1 cellular context compared by ENCODE assay signal in the genomic region with DNA sequence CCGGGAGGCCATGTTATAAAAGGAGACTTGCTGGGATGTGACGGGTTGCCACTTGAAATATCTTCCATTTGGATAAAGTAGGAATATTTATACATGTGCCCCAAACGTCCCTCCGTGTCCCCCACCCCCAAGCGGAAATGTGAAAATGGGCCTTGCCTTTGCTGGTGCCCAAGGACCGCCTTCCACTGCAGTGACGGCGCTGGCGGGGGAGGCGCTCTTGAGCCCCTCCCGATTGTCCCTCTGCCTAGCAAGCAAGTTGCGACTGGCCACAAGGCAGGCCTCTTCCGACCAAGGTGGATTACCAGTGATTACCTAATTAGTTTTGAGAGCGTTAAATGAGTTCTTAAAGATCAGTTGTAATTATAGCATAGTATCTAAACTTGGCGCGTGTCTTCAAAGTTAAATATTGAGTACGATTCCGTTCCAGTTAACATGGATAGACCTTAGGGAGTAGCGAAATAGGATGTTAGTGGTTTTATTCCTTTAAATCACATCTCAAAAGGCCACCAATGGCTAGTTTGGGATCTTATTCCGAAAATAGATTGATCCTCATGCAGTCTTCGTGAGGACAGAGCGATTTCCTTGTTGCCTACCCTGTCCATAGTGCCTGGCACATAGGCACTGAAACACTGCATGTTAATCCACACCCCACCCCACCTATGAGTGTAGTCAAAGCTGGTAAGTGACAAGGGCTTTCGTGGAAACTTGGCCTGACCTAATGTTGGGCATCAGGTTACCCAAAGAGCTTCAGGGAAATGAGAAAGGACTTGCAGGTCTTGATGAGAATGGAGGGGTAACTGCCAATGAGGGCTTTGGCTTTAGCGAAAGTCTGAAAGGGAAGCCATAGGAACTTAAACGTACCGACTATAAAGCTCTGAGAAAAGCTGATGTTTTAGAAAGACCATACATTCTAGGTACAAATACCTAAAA.
TF ChIP-seq lines count a peak whose summit lies in the region.

No MANE protein-coding gene starts in this region.

TF ChIP-seq in K562, 482 proteins besides CTCF, POLR2A, EP300 and RAD21 (continues in another document):
- TF ChIP-seq, protein P1, sequence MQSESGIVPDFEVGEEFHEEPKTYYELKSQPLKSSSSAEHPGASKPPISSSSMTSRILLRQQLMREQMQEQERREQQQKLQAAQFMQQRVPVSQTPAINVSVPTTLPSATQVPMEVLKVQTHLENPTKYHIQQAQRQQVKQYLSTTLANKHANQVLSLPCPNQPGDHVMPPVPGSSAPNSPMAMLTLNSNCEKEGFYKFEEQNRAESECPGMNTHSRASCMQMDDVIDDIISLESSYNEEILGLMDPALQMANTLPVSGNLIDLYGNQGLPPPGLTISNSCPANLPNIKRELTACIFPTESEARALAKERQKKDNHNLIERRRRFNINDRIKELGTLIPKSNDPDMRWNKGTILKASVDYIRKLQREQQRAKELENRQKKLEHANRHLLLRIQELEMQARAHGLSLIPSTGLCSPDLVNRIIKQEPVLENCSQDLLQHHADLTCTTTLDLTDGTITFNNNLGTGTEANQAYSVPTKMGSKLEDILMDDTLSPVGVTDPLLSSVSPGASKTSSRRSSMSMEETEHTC (IDR thresholded peaks at IDR 0.05), result no peak
- TF ChIP-seq CAMTA2 (CRISPR knock-in tag; conservative IDR thresholded peaks at IDR 0.05) (no peak), GTF2A2 (tag; IDR thresholded peaks at IDR 0.05) (no peak), LCOR (CRISPR knock-in tag; IDR thresholded peaks at IDR 0.05) (peak; percentile 81; the same call in 1 of the 2 replicates), BCOR (IDR thresholded peaks at IDR 0.05) (no peak), ZNF263 (CRISPR knock-in tag; IDR thresholded peaks at IDR 0.05; ENCODE audit: borderline replicate concordance) (0 out of 2 replicates have a peak, but pooled peaks have one; percentile 7), ARNT (IDR thresholded peaks at IDR 0.05) (peak in 1 of 2 experiments; percentile 71; a peak in 1 of 4 replicates), RB1 (IDR thresholded peaks at IDR 0.05; ENCODE audit: low read depth) (0 out of 2 replicates have a peak, but pooled peaks have one; percentile 2), POLR3G (IDR thresholded peaks at IDR 0.05; ENCODE audit: extremely low read depth, insufficient read length, insufficient replicate concordance) (no peak), BRCA1 (IDR thresholded peaks at IDR 0.05) (no peak), BRCA1 (CRISPR knock-in tag; IDR thresholded peaks at IDR 0.05) (no peak), JUN (IDR thresholded peaks at IDR 0.05; ENCODE audit: borderline replicate concordance, low read depth, low read length) (no peak), JUN (CRISPR knock-in tag; IDR thresholded peaks at IDR 0.05; ENCODE audit: borderline replicate concordance) (no peak), ERF (CRISPR knock-in tag; IDR thresholded peaks at IDR 0.05) (no peak), GABPA (tag; conservative IDR thresholded peaks at IDR 0.05; ENCODE audit: low read depth) (peak; percentile 46), ATF1 (CRISPR knock-in tag; IDR thresholded peaks at IDR 0.05) (no peak), ATF1 (tag; IDR thresholded peaks at IDR 0.05) (peak; percentile 60; the same call in 1 of the 2 replicates), NR3C1 (CRISPR knock-in tag; IDR thresholded peaks at IDR 0.05) (no peak), DNMT1 (IDR thresholded peaks at IDR 0.05) (no peak), PTBP1 (IDR thresholded peaks at IDR 0.05; ENCODE audit: low read depth, low read length) (peak; percentile 53; the same call in 1 of the 2 replicates), CBFA2T3 (IDR thresholded peaks at IDR 0.05) (no peak; the same call in 1 of the 2 replicates), ZNF764 (CRISPR knock-in tag; IDR thresholded peaks at IDR 0.05; ENCODE audit: low read depth) (no peak), ZNF224 (CRISPR knock-in tag; IDR thresholded peaks at IDR 0.05) (no peak), GABPB1 (CRISPR knock-in tag; IDR thresholded peaks at IDR 0.05) (0 out of 2 replicates have a peak, but pooled peaks have one; percentile 54), ZNF766 (CRISPR knock-in tag; conservative IDR thresholded peaks at IDR 0.05) (no peak), ZNF184 (CRISPR knock-in tag; IDR thresholded peaks at IDR 0.05) (no peak), ZNF398 (CRISPR knock-in tag; IDR thresholded peaks at IDR 0.05) (no peak), ZNF311 (CRISPR knock-in tag; IDR thresholded peaks at IDR 0.05) (no peak), BRF1 (IDR thresholded peaks at IDR 0.05; ENCODE audit: borderline replicate concordance, extremely low read depth, insufficient read length) (no peak), ZNF165 (CRISPR knock-in tag; IDR thresholded peaks at IDR 0.05; ENCODE audit: borderline replicate concordance) (no peak), ZNF12 (CRISPR knock-in tag; IDR thresholded peaks at IDR 0.05) (0 out of 2 replicates have a peak, but pooled peaks have one; percentile 54), ZNF445 (CRISPR knock-in tag; IDR thresholded peaks at IDR 0.05; ENCODE audit: low read depth) (no peak), ZFP30 (CRISPR knock-in tag; IDR thresholded peaks at IDR 0.05; ENCODE audit: borderline replicate concordance) (no peak), TAF7 (tag; IDR thresholded peaks at IDR 0.05) (no peak), SRF (CRISPR knock-in tag; IDR thresholded peaks at IDR 0.05) (peak in 1 of 2 experiments; percentile 86; a peak in 2 of 4 replicates), FOXK2 (conservative IDR thresholded peaks at IDR 0.05 in 1 of 2, IDR thresholded peaks at IDR 0.05 in 1 of 2; ENCODE audit: low read depth in 2 of 2) (no peak), NR2C1 (IDR thresholded peaks at IDR 0.05) (no peak), NR2C1 (tag; IDR thresholded peaks at IDR 0.05) (no peak), DPF2 (IDR thresholded peaks at IDR 0.05) (0 out of 2 replicates have a peak, but pooled peaks have one; percentile 14), ZFPM2 (CRISPR knock-in tag; IDR thresholded peaks at IDR 0.05) (no peak), TAL1 (IDR thresholded peaks at IDR 0.05) (no peak), CEBPB (tag; IDR thresholded peaks at IDR 0.05) (peak; percentile 34; the same call in 1 of the 2 replicates), MCM5 (IDR thresholded peaks at IDR 0.05; ENCODE audit: low read depth) (no peak), ZNF431 (CRISPR knock-in tag; IDR thresholded peaks at IDR 0.05) (peak; percentile 44; the same call in 1 of the 2 replicates), CBX1 (IDR thresholded peaks at IDR 0.05; ENCODE audit: low read depth) (no peak), GATA2 (CRISPR knock-in tag; IDR thresholded peaks at IDR 0.05) (no peak), ELF4 (CRISPR knock-in tag; IDR thresholded peaks at IDR 0.05) (no peak), MAZ (CRISPR knock-in tag; conservative IDR thresholded peaks at IDR 0.05 in 1 of 2, IDR thresholded peaks at IDR 0.05 in 1 of 2) (peak in 1 of 2 experiments; percentile 76; a peak in 2 of 4 replicates), ZNF217 (CRISPR knock-in tag; IDR thresholded peaks at IDR 0.05) (no peak), TAF9B (IDR thresholded peaks at IDR 0.05; ENCODE audit: partially characterized antibody) (peak; percentile 8), PRMT5 (CRISPR knock-in tag; IDR thresholded peaks at IDR 0.05) (no peak), SIX5 (IDR thresholded peaks at IDR 0.05; ENCODE audit: borderline replicate concordance in 1 of 2, insufficient read depth in 1 of 2, low read depth in 1 of 2, low read length in 2 of 2) (no peak), PREB (CRISPR knock-in tag; IDR thresholded peaks at IDR 0.05) (peak; percentile 80; the same call in 1 of the 2 replicates)
- TF ChIP-seq, protein P2, sequence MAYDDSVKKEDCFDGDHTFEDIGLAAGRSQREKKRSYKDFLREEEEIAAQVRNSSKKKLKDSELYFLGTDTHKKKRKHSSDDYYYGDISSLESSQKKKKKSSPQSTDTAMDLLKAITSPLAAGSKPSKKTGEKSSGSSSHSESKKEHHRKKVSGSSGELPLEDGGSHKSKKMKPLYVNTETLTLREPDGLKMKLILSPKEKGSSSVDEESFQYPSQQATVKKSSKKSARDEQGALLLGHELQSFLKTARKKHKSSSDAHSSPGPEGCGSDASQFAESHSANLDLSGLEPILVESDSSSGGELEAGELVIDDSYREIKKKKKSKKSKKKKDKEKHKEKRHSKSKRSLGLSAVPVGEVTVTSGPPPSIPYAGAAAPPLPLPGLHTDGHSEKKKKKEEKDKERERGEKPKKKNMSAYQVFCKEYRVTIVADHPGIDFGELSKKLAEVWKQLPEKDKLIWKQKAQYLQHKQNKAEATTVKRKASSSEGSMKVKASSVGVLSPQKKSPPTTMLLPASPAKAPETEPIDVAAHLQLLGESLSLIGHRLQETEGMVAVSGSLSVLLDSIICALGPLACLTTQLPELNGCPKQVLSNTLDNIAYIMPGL (CRISPR knock-in tag; IDR thresholded peaks at IDR 0.05), result no peak
- TF ChIP-seq, protein P3, sequence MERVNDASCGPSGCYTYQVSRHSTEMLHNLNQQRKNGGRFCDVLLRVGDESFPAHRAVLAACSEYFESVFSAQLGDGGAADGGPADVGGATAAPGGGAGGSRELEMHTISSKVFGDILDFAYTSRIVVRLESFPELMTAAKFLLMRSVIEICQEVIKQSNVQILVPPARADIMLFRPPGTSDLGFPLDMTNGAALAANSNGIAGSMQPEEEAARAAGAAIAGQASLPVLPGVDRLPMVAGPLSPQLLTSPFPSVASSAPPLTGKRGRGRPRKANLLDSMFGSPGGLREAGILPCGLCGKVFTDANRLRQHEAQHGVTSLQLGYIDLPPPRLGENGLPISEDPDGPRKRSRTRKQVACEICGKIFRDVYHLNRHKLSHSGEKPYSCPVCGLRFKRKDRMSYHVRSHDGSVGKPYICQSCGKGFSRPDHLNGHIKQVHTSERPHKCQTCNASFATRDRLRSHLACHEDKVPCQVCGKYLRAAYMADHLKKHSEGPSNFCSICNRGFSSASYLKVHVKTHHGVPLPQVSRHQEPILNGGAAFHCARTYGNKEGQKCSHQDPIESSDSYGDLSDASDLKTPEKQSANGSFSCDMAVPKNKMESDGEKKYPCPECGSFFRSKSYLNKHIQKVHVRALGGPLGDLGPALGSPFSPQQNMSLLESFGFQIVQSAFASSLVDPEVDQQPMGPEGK (CRISPR knock-in tag; IDR thresholded peaks at IDR 0.05; ENCODE audit: borderline replicate concordance), result no peak
- TF ChIP-seq, protein P4, sequence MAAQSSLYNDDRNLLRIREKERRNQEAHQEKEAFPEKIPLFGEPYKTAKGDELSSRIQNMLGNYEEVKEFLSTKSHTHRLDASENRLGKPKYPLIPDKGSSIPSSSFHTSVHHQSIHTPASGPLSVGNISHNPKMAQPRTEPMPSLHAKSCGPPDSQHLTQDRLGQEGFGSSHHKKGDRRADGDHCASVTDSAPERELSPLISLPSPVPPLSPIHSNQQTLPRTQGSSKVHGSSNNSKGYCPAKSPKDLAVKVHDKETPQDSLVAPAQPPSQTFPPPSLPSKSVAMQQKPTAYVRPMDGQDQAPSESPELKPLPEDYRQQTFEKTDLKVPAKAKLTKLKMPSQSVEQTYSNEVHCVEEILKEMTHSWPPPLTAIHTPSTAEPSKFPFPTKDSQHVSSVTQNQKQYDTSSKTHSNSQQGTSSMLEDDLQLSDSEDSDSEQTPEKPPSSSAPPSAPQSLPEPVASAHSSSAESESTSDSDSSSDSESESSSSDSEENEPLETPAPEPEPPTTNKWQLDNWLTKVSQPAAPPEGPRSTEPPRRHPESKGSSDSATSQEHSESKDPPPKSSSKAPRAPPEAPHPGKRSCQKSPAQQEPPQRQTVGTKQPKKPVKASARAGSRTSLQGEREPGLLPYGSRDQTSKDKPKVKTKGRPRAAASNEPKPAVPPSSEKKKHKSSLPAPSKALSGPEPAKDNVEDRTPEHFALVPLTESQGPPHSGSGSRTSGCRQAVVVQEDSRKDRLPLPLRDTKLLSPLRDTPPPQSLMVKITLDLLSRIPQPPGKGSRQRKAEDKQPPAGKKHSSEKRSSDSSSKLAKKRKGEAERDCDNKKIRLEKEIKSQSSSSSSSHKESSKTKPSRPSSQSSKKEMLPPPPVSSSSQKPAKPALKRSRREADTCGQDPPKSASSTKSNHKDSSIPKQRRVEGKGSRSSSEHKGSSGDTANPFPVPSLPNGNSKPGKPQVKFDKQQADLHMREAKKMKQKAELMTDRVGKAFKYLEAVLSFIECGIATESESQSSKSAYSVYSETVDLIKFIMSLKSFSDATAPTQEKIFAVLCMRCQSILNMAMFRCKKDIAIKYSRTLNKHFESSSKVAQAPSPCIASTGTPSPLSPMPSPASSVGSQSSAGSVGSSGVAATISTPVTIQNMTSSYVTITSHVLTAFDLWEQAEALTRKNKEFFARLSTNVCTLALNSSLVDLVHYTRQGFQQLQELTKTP (IDR thresholded peaks at IDR 0.05; ENCODE audit: low read depth in 1 of 2, partially characterized antibody in 2 of 2), result peak in 1 of 2 experiments; percentile 56
- TF ChIP-seq, protein P5, sequence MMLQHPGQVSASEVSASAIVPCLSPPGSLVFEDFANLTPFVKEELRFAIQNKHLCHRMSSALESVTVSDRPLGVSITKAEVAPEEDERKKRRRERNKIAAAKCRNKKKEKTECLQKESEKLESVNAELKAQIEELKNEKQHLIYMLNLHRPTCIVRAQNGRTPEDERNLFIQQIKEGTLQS (IDR thresholded peaks at IDR 0.05), result peak; percentile 27; the same call in 1 of the 2 replicates
- TF ChIP-seq, protein P5 (CRISPR knock-in tag; conservative IDR thresholded peaks at IDR 0.05), result no peak
- TF ChIP-seq, protein P6, sequence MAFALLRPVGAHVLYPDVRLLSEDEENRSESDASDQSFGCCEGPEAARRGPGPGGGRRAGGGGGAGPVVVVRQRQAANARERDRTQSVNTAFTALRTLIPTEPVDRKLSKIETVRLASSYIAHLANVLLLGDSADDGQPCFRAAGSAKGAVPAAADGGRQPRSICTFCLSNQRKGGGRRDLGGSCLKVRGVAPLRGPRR (CRISPR knock-in tag; IDR thresholded peaks at IDR 0.05), result no peak
